In genomic region chr5:139847790-139848507, GRCh38 we compare ENCODE assay signal across 8 cellular contexts. TPM values are rescaled to one million over a fixed set of nuclear protein-coding genes. Genes with fewer than 3 reads are reported as not detected.
DNase-seq lines count a peak whose midpoint lies in the region; ATAC-seq and TF ChIP-seq lines count a peak whose summit lies in the region.

No MANE protein-coding gene starts in this region.

- H3K27me3 ChIP-seq in mucosa of rectum (ENCODE audit: control insufficient read depth in 2 of 2, insufficient read depth in 2 of 2, low read length in 2 of 2), result peaks cover 16 to 29% of the 10 kb centered on the region in 2 donors

- H3K4me1 ChIP-seq in mucosa of rectum (ENCODE audit: control insufficient read depth in 2 of 2, insufficient read depth in 2 of 2, low read length in 2 of 2), result no peaks in the 10 kb centered on the region

- H3K27ac ChIP-seq in mucosa of rectum (ENCODE audit: low read depth in 2 of 2, low read length in 2 of 2), result no peak overlapping the region

- TF ChIP-seq CTCF in endothelial cell (IDR thresholded peaks at IDR 0.05; ENCODE audit: unreplicated experiment), result no peak

- no peaks in the 10 kb centered on the region for H3K36me3 ChIP-seq in mucosa of rectum (ENCODE audit: control insufficient read depth in 2 of 2, insufficient read depth in 2 of 2, low read length in 2 of 2)

- H3K27me3 Mint-ChIP-seq in endothelial cell (ENCODE audit: unreplicated experiment), result peaks cover 28% of the 10 kb centered on the region

- no peaks in the 10 kb centered on the region for H3K36me3 Mint-ChIP-seq in endothelial cell (ENCODE audit: low read depth, unreplicated experiment)

- H3K27ac Mint-ChIP-seq in endothelial cell (ENCODE audit: unreplicated experiment), result no peak overlapping the region

- DNase-seq in DMS53 treated with DMSO at 0.1 percent for 48 hours (lab: John Stamatoyannopoulos, UW; ENCODE audit: unreplicated experiment) (peak; percentile 39), NCI-H1048 (lab: John Stamatoyannopoulos, UW) (peak; percentile 61), endothelial cell (ENCODE audit: low spot score) (peak; percentile 61), NCI-H2171 treated with DMSO at 0.1 percent for 48 hours (lab: John Stamatoyannopoulos, UW) (no peak)
- peak; percentile 86 for DNase-seq in activated CD8-positive, alpha-beta memory T cell treated with anti-CD3 and anti-CD28 coated beads, Interleukin-2, amount 50 U/mL, for 48 hours
- peak; percentile 38 to 67 for DNase-seq in stimulated activated CD8-positive, alpha-beta memory T cell treated with anti-CD3 and anti-CD28 coated beads, Interleukin-4, amount 100 ng/mL, for 4 hours (ENCODE audit: low read depth in 2 of 2, low spot score in 1 of 2)

- peak overlapping the region; percentile 26 to 48 for H3K4me3 ChIP-seq in mucosa of rectum (ENCODE audit: low read length in 2 of 2)

- no peaks in the 10 kb centered on the region for H3K9me3 Mint-ChIP-seq in endothelial cell (ENCODE audit: unreplicated experiment)

- H3K9ac ChIP-seq in mucosa of rectum (ENCODE audit: low read depth in 1 of 2, low read length in 2 of 2), result peak overlapping the region in 1 of 2 donors; percentile 30

- no peak overlapping the region for H3K4me3 Mint-ChIP-seq in endothelial cell (ENCODE audit: unreplicated experiment)

- ATAC-seq in GM21576 (IDR thresholded peaks at IDR 0.05; ENCODE audit: unreplicated experiment), result peak; percentile 45

- peaks cover 12% of the 10 kb centered on the region for H3K4me1 Mint-ChIP-seq in endothelial cell (ENCODE audit: unreplicated experiment)

- no peaks in the 10 kb centered on the region for H3K9me3 ChIP-seq in mucosa of rectum (ENCODE audit: control insufficient read depth in 2 of 2, low read length in 2 of 2)

RNA-seq across cellular contexts. Expression of gene PSD2, which starts 52.3 kb away (rescaled TPM):
- total RNA-seq in endothelial cell (ENCODE audit: unreplicated experiment), result 0.15 TPM
